Comparison of ENCODE assay signal across 20 cellular contexts in genomic region chr2:45820048-45820447, GRCh38.
"Had no signal": no experiment of that assay in that cellular context is flagged by ENCODE, and none has a peak within 500 bp of the region (broad histone marks: within the 10 kb centered on the region; RNA-seq: fewer than 3 reads in every experiment).

No MANE protein-coding gene starts in this region.

- H3K4me3 ChIP-seq: colonic mucosa, gastrocnemius medialis, heart left ventricle, spleen, thyroid gland had no signal

- H3K4me3 Mint-ChIP-seq: activated naive CD8-positive, alpha-beta T cell treated with anti-CD3 and anti-CD28 coated beads, Interleukin-2, amount 10 ng/mL, durations not matched to agents 7 days and 5 days; activated T-helper 17 cell treated with anti-CD3 and anti-CD28 coated beads, Interleukin-2, amount 50 U/mL, for 72 hours; brain; central memory CD8-positive, alpha-beta T cell; stimulated activated memory B cell treated with anti-CD40 and anti-IgM and Interleukin-4, amounts not matched to agents 10 μg/mL and 1 μg/mL and 100 μg/mL, for 72 hours had no signal

- H3K27me3 Mint-ChIP-seq: activated naive CD8-positive, alpha-beta T cell treated with anti-CD3 and anti-CD28 coated beads, Interleukin-2, amount 10 ng/mL, durations not matched to agents 7 days and 5 days; activated T-helper 17 cell treated with anti-CD3 and anti-CD28 coated beads, Interleukin-2, amount 50 U/mL, for 72 hours; central memory CD8-positive, alpha-beta T cell; stimulated activated memory B cell treated with anti-CD40 and anti-IgM and Interleukin-4, amounts not matched to agents 10 μg/mL and 1 μg/mL and 100 μg/mL, for 72 hours had no signal

- H3K27me3 ChIP-seq: colonic mucosa, gastrocnemius medialis, heart left ventricle, spleen, thyroid gland had no signal

- H3K9me3 ChIP-seq: colonic mucosa, gastrocnemius medialis, heart left ventricle, spleen, thyroid gland had no signal

- H3K36me3 Mint-ChIP-seq: activated naive CD8-positive, alpha-beta T cell treated with anti-CD3 and anti-CD28 coated beads, Interleukin-2, amount 10 ng/mL, durations not matched to agents 7 days and 5 days; brain; stimulated activated memory B cell treated with anti-CD40 and anti-IgM and Interleukin-4, amounts not matched to agents 10 μg/mL and 1 μg/mL and 100 μg/mL, for 72 hours had no signal

- H3K36me3 ChIP-seq: colonic mucosa, gastrocnemius medialis, heart left ventricle, spleen, thyroid gland, WERI-Rb-1 had no signal

- H3K9me3 Mint-ChIP-seq: activated naive CD8-positive, alpha-beta T cell treated with anti-CD3 and anti-CD28 coated beads, Interleukin-2, amount 10 ng/mL, durations not matched to agents 7 days and 5 days; activated T-helper 17 cell treated with anti-CD3 and anti-CD28 coated beads, Interleukin-2, amount 50 U/mL, for 72 hours; brain; central memory CD8-positive, alpha-beta T cell; stimulated activated memory B cell treated with anti-CD40 and anti-IgM and Interleukin-4, amounts not matched to agents 10 μg/mL and 1 μg/mL and 100 μg/mL, for 72 hours had no signal

- FAIRE-seq: urothelium cell line had no signal

- H3K4me1 ChIP-seq: colonic mucosa had no signal

- H3K27ac Mint-ChIP-seq: activated naive CD8-positive, alpha-beta T cell treated with anti-CD3 and anti-CD28 coated beads, Interleukin-2, amount 10 ng/mL, durations not matched to agents 7 days and 5 days; activated T-helper 17 cell treated with anti-CD3 and anti-CD28 coated beads, Interleukin-2, amount 50 U/mL, for 72 hours; brain; stimulated activated memory B cell treated with anti-CD40 and anti-IgM and Interleukin-4, amounts not matched to agents 10 μg/mL and 1 μg/mL and 100 μg/mL, for 72 hours had no signal

- ATAC-seq: activated T-helper 17 cell treated with anti-CD3 and anti-CD28 coated beads, Interleukin-2, amount 50 U/mL, for 72 hours; heart left ventricle; stimulated activated memory B cell treated with anti-CD40 and anti-IgM and Interleukin-4, amounts not matched to agents 10 μg/mL and 1 μg/mL and 100 μg/mL, for 72 hours had no signal

- H3K27ac ChIP-seq: colonic mucosa, spleen, thyroid gland, WERI-Rb-1 had no signal

- DNase-seq: activated CD4-positive, alpha-beta T cell treated with anti-CD3 and anti-CD28 coated beads for 1 hour; activated CD4-positive, alpha-beta T cell treated with anti-CD3 and anti-CD28 coated beads, Interleukin-2, amount 50 U/mL, for 48 hours; activated naive CD4-positive, alpha-beta T cell; activated naive CD8-positive, alpha-beta T cell treated with anti-CD3 and anti-CD28 coated beads, Interleukin-2, amount 10 ng/mL, durations not matched to agents 7 days and 5 days; colonic mucosa; heart left ventricle; kidney glomerular epithelial cell; occipital lobe; retina; spleen; stimulated activated CD4-positive, alpha-beta T cell treated with anti-CD3 and anti-CD28 coated beads, Interleukin-4, amount 100 ng/mL, for 4 hours; SW 1271; WERI-Rb-1 had no signal
